ENCODE assay signal across 8 cellular contexts in the genomic region with DNA sequence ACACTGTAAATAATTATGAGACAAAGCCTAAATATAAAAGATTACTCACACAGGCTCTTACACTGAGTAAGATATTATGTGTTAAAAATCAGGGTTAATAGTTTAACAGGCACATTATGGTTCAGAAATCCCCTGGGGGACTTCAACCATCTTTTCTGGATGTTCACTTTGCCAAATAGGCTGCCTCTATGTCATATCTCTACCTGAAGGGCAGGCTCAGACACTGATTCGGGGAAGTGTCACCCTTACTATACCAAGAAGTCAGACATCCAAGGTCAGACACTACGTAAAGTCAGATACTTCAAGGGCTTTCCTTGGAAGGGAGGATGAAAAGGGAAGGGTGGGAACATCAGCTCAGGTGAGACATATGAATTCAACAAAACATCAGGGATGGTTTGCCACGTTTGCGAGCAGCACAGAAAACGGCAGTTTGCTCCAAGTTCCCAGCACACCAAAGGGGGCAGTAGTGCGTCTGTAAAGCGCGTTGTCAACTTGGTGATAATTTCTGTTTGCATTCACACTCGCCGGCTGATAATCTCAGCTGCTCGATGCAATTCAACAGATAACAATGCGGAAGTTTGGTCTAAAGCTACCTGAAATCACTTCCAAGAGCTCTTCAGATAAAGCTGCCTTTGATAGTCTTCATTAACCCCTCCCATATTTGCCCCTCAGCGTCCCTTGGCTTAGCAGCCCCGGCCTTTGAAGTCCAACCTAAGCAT. TPM values are rescaled to one million over a fixed set of nuclear protein-coding genes. Genes with fewer than 3 reads are reported as not detected.
DNase-seq lines count a peak whose midpoint lies in the region; ATAC-seq, FAIRE-seq and TF ChIP-seq lines count a peak whose summit lies in the region.

No MANE protein-coding gene starts in this region.

- peaks cover 20% of the 10 kb centered on the region for H3K4me1 Mint-ChIP-seq in astrocyte (ENCODE audit: low read depth, unreplicated experiment)

- no peaks in the 10 kb centered on the region for H3K79me2 ChIP-seq in astrocyte (ENCODE audit: insufficient read depth, low read length)

- H2AFZ ChIP-seq in astrocyte (ENCODE audit: low read depth, low read length) = peak overlapping the region; percentile 89

- DNase-seq in GM12892 (ENCODE audit: insufficient read length) = peak; percentile 39
- DNase-seq in NCI-H1092 treated with DMSO at 0.1 percent for 48 hours (lab: John Stamatoyannopoulos, UW) = peak; percentile 48
- peak; percentile 38 to 90 (median 67) for DNase-seq in T-helper 1 cell
- DNase-seq in astrocyte (ENCODE audit: low read depth) = peak; percentile 76
- DNase-seq in hippocampal formation (lab: John Stamatoyannopoulos, UW) = peak; percentile 76 to 89
- DNase-seq in retinal pigment epithelial cell (ENCODE audit: low read depth) = peak; percentile 71
- DNase-seq in mesenteric fat pad (ENCODE audit: low spot score) = no peak

- peak; percentile 40 for ATAC-seq in HG02678 (IDR thresholded peaks at IDR 0.05; ENCODE audit: unreplicated experiment)

- peak overlapping the region; percentile 85 for H3K9ac ChIP-seq in astrocyte (ENCODE audit: low read length)

- peak overlapping the region; percentile 93 for H3K27ac Mint-ChIP-seq in astrocyte (ENCODE audit: unreplicated experiment)

- no peaks in the 10 kb centered on the region for H3K36me3 ChIP-seq in astrocyte (ENCODE audit: insufficient read depth, low read length)

- TF ChIP-seq CTCF in astrocyte (IDR thresholded peaks at IDR 0.05; ENCODE audit: insufficient read depth, low read depth, low read length) (peak; percentile 87), retinal pigment epithelial cell (conservative IDR thresholded peaks at IDR 0.05; ENCODE audit: low read depth, low read length) (peak; percentile 87)

- peaks cover 4% of the 10 kb centered on the region for H3K4me1 ChIP-seq in astrocyte (ENCODE audit: insufficient read depth, low read length)

- peaks cover 3% of the 10 kb centered on the region for H3K9me3 Mint-ChIP-seq in astrocyte (ENCODE audit: unreplicated experiment)

- no peaks in the 10 kb centered on the region for H4K20me1 ChIP-seq in astrocyte (ENCODE audit: insufficient read depth, low read length)

- peak overlapping the region; percentile 64 for H3K4me3 Mint-ChIP-seq in astrocyte (ENCODE audit: unreplicated experiment)

- H3K9me3 ChIP-seq in astrocyte (ENCODE audit: insufficient read depth, low read depth, low read length) = no peaks in the 10 kb centered on the region

- no peak for FAIRE-seq in GM12892 (lab: Jason Lieb, UNC)
- no peak for FAIRE-seq in astrocyte (lab: Jason Lieb, UNC)

- peak; percentile 31; the same call in 1 of the 2 replicates for TF ChIP-seq POLR2A in GM12892 (IDR thresholded peaks at IDR 0.05; ENCODE audit: low read depth, low read length)

- no peaks in the 10 kb centered on the region for H3K27me3 ChIP-seq in astrocyte (ENCODE audit: insufficient read depth, low read length)

- peak overlapping the region; percentile 74 for H3K27ac ChIP-seq in astrocyte (ENCODE audit: low read depth, low read length)

- H3K27me3 Mint-ChIP-seq in astrocyte (ENCODE audit: low read depth, unreplicated experiment) = no peaks in the 10 kb centered on the region

- peaks cover 2% of the 10 kb centered on the region for H3K36me3 Mint-ChIP-seq in astrocyte (ENCODE audit: low read depth, unreplicated experiment)

- peak overlapping the region; percentile 98 for H3K4me2 ChIP-seq in astrocyte (ENCODE audit: low read length)

- H3K4me3 ChIP-seq in astrocyte (ENCODE audit: insufficient read depth, low read depth, low read length) = peak overlapping the region; percentile 82
- H3K4me3 ChIP-seq in retinal pigment epithelial cell (ENCODE audit: low read length) = peak overlapping the region; percentile 61

RNA-seq across cellular contexts. Expression of gene RASGRP3, which starts 0.9 kb away (rescaled TPM):
- polyA plus RNA-seq in GM12892 (2012; ENCODE audit: missing spikeins) = 158 TPM
- total RNA-seq in astrocyte = 2.0 and 2.8 TPM in 2 replicates
- total RNA-seq in mesenteric fat pad = 16.1 TPM
